ENCODE assay signal across 25 cellular contexts in genomic region chr6:85357651-85358050, GRCh38.
"Had no signal": no experiment of that assay in that cellular context is flagged by ENCODE, and none has a peak within 500 bp of the region (broad histone marks: within the 10 kb centered on the region; RNA-seq: fewer than 3 reads in every experiment).

No MANE protein-coding gene starts in this region.

- H3K27me3 Mint-ChIP-seq: type B pancreatic cell had no signal

- DNase-seq: colonic mucosa; effector memory CD4-positive, alpha-beta T cell; foreskin keratinocyte; heart left ventricle; kidney; mammary epithelial cell; mesendoderm; midbrain; naive thymus-derived CD8-positive, alpha-beta T cell; nephron progenitor cell; occipital lobe; pancreas; stimulated activated CD4-positive, alpha-beta T cell treated with anti-CD3 and anti-CD28 coated beads, Interleukin-2, amount 100 ng/mL, for 24 hours; stimulated activated CD4-positive, alpha-beta T cell treated with anti-CD3 and anti-CD28 coated beads, Interleukin-4, amount 100 ng/mL, for 24 hours; stimulated activated naive CD4-positive, alpha-beta T cell treated with Interleukin-2 at 50 U/mL for 16 hours; stomach; tibial artery had no signal

- H3K4me3 Mint-ChIP-seq: dendritic cell treated with granulocyte-macrophage colony-stimulating factor and Interleukin-4, amounts not matched to agents 40 ng/mL and 50 ng/mL, for 4 days; naive thymus-derived CD8-positive, alpha-beta T cell; nephron progenitor cell; stimulated activated effector memory CD8-positive, alpha-beta T cell treated with anti-CD3 and anti-CD28 coated beads, Interleukin-12 subunit alpha, Interleukin-12 subunit beta, amount 100 ng/mL, for 72 hours; type B pancreatic cell had no signal

- H2AFZ ChIP-seq: hepatocyte had no signal

- H3K27ac ChIP-seq: colonic mucosa, esophagus muscularis mucosa, foreskin keratinocyte, gastroesophageal sphincter, heart left ventricle, hepatocyte, pancreas, stomach, tibial artery had no signal

- H3K36me3 ChIP-seq: colonic mucosa, esophagus muscularis mucosa, gastroesophageal sphincter, heart left ventricle, pancreas, stomach, tibial artery had no signal

- H3K4me2 ChIP-seq: hepatocyte had no signal

- H3K36me3 Mint-ChIP-seq: naive thymus-derived CD8-positive, alpha-beta T cell; stimulated activated effector memory CD8-positive, alpha-beta T cell treated with anti-CD3 and anti-CD28 coated beads, Interleukin-12 subunit alpha, Interleukin-12 subunit beta, amount 100 ng/mL, for 72 hours; type B pancreatic cell had no signal

- H3K9me3 ChIP-seq: colonic mucosa, esophagus muscularis mucosa, gastroesophageal sphincter, heart left ventricle, pancreas, stomach, tibial artery had no signal

- H3K27ac Mint-ChIP-seq: dendritic cell treated with granulocyte-macrophage colony-stimulating factor and Interleukin-4, amounts not matched to agents 40 ng/mL and 50 ng/mL, for 4 days; naive thymus-derived CD8-positive, alpha-beta T cell; nephron progenitor cell; stimulated activated effector memory CD8-positive, alpha-beta T cell treated with anti-CD3 and anti-CD28 coated beads, Interleukin-12 subunit alpha, Interleukin-12 subunit beta, amount 100 ng/mL, for 72 hours; type B pancreatic cell had no signal

- ATAC-seq: foreskin keratinocyte; gastroesophageal sphincter; heart left ventricle; left lobe of liver; naive thymus-derived CD8-positive, alpha-beta T cell; pancreas; sciatic nerve; stimulated activated effector memory CD8-positive, alpha-beta T cell treated with anti-CD3 and anti-CD28 coated beads, Interleukin-12 subunit alpha, Interleukin-12 subunit beta, amount 100 ng/mL, for 72 hours had no signal

- H3K9me3 Mint-ChIP-seq: dendritic cell treated with granulocyte-macrophage colony-stimulating factor and Interleukin-4, amounts not matched to agents 40 ng/mL and 50 ng/mL, for 4 days; naive thymus-derived CD8-positive, alpha-beta T cell; nephron progenitor cell; stimulated activated effector memory CD8-positive, alpha-beta T cell treated with anti-CD3 and anti-CD28 coated beads, Interleukin-12 subunit alpha, Interleukin-12 subunit beta, amount 100 ng/mL, for 72 hours; type B pancreatic cell had no signal

- H3K4me1 ChIP-seq: colonic mucosa, gastroesophageal sphincter, heart left ventricle had no signal

- H3K27me3 ChIP-seq: colonic mucosa, esophagus muscularis mucosa, foreskin keratinocyte, gastroesophageal sphincter, hepatocyte, pancreas, stomach, tibial artery had no signal

- H3K79me2 ChIP-seq: hepatocyte had no signal

- H3K4me3 ChIP-seq: colonic mucosa, esophagus muscularis mucosa, gastroesophageal sphincter, heart left ventricle, hepatocyte, pancreas, stomach, tibial artery had no signal

- H3K4me1 Mint-ChIP-seq: nephron progenitor cell had no signal
